Comparison of ENCODE assay signal across 8 cellular contexts in the genomic region with DNA sequence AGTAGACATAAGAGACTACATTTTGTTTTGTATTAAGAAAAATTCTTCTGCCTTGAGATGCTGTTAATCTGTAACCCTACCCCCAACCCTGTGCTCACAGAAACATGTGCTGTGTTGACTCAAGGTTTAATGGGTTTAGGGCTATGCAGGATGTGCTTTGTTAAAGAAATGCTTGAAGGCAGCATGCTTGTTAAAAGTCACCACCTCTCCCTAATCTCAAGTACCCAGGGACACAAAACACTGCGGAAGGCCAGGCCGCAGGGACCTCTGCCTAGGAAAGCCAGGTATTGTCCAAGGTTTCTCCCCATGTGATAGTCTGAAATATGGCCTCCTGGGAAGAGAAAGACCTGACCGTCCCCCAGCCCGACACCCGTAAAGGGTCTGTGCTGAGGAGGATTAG.
DNase-seq lines count a peak whose midpoint lies in the region; FAIRE-seq and TF ChIP-seq lines count a peak whose summit lies in the region.
"Not testable (repeated sequence)": the region's sequence is repeated elsewhere in the genome, so short reads cannot be mapped to it uniquely, and the experiment has no call there.

No MANE protein-coding gene starts in this region.

- not testable (repeated sequence) for H3K56ac ChIP-seq in mesendoderm (ENCODE audit: low read length)

- DNase-seq in COLO668 (lab: John Stamatoyannopoulos, UW; ENCODE audit: unreplicated experiment) (peak; percentile 7), DMS53 treated with DMSO at 0.1 percent for 48 hours (lab: John Stamatoyannopoulos, UW; ENCODE audit: unreplicated experiment) (peak; percentile 40), NCI-H82 (lab: John Stamatoyannopoulos, UW) (peak; percentile 35), bronchial epithelial cell (ENCODE audit: low read depth) (peak; percentile 3), iPS DF 19.7 (ENCODE audit: low read depth, low spot score) (peak; percentile 42), mesendoderm (peak; percentile 78), thyroid gland (peak; percentile 3 to 12)

- H3K27ac ChIP-seq in HUES48 (ENCODE audit: low read depth, low read length), result peak overlapping the region; percentile 72
- H3K27ac ChIP-seq in mesendoderm (ENCODE audit: low read depth, low read length); thyroid gland: not testable (repeated sequence)

- not testable (repeated sequence) for H3K4me1 ChIP-seq in HUES48 (ENCODE audit: control insufficient read depth, insufficient read depth, low read length); mesendoderm (ENCODE audit: control insufficient read depth, low read depth, low read length); thyroid gland

- intact Hi-C loops in thyroid gland (cut with DNase I), result not testable (repeated sequence)

- not testable (repeated sequence) for H2BK5ac ChIP-seq in mesendoderm (ENCODE audit: low read length)

- H3K4me3 ChIP-seq in HUES48 (ENCODE audit: low read depth, low read length); bronchial epithelial cell (ENCODE audit: low read depth, low read length); mesendoderm (ENCODE audit: low read length); thyroid gland (replicated peaks in 1 of 3): not testable (repeated sequence)

- not testable (repeated sequence) for FAIRE-seq in bronchial epithelial cell (lab: Jason Lieb, UNC)

- H3K36me3 ChIP-seq in HUES48 (ENCODE audit: control insufficient read depth, insufficient read depth, low read length); bronchial epithelial cell (ENCODE audit: control insufficient read depth, insufficient read depth, low read length); mesendoderm (ENCODE audit: control insufficient read depth, insufficient read depth, low read length); thyroid gland: not testable (repeated sequence)

- H3K18ac ChIP-seq in mesendoderm (ENCODE audit: low read length), result not testable (repeated sequence)

- H3K9ac ChIP-seq in HUES48 (ENCODE audit: low read depth, low read length); mesendoderm (ENCODE audit: low read length): not testable (repeated sequence)

- not testable (repeated sequence) for TF ChIP-seq CTCF in bronchial epithelial cell (IDR thresholded peaks at IDR 0.05; ENCODE audit: insufficient read depth, low read length, severe bottlenecking); thyroid gland (IDR thresholded peaks at IDR 0.05)

- H3K4me2 ChIP-seq in mesendoderm (ENCODE audit: low read length), result not testable (repeated sequence)

- not testable (repeated sequence) for H3K79me1 ChIP-seq in mesendoderm (ENCODE audit: low read length)

- H3K9me3 ChIP-seq in HUES48 (ENCODE audit: control insufficient read depth, insufficient read depth, low read length); thyroid gland: not testable (repeated sequence)

- no CpG with 5 or more reads among the region's 5 CpGs for WGBS in mesendoderm (ENCODE audit: extremely low coverage, insufficient coverage, low lambda C conversion rate)
- WGBS in thyroid gland, 2 donors, result 25 to 45% methylated on average over 5 of the region's 5 CpGs

- not testable (repeated sequence) for H3K23ac ChIP-seq in mesendoderm (ENCODE audit: low read length)

- not testable (repeated sequence) for H3K4ac ChIP-seq in mesendoderm (ENCODE audit: low read depth, low read length)

- H4K8ac ChIP-seq in mesendoderm (ENCODE audit: low read depth, low read length), result not testable (repeated sequence)

- H2BK120ac ChIP-seq in mesendoderm (ENCODE audit: low read depth, low read length), result not testable (repeated sequence)

- not testable (repeated sequence) for H2BK15ac ChIP-seq in mesendoderm (replicated peaks; ENCODE audit: low read depth)

- H4K5ac ChIP-seq in mesendoderm (ENCODE audit: low read length), result not testable (repeated sequence)

- not testable (repeated sequence) for H2AK5ac ChIP-seq in mesendoderm (ENCODE audit: low read length)

- not testable (repeated sequence) for H3K27me3 ChIP-seq in HUES48 (ENCODE audit: control insufficient read depth, insufficient read depth, low read length); bronchial epithelial cell (ENCODE audit: control insufficient read depth, insufficient read depth, low read length); mesendoderm (ENCODE audit: insufficient read depth, low read length, poor library complexity); thyroid gland

- not testable (repeated sequence) for TF ChIP-seq POLR2A in thyroid gland (IDR thresholded peaks at IDR 0.05)

- not testable (repeated sequence) for H3K79me2 ChIP-seq in mesendoderm (ENCODE audit: control insufficient read depth, insufficient read depth, low read length)

Comparison
In these comparisons a context has a peak if more than half of its experiments do, and no peak if none do; other contexts are left out.
1. DNase-seq: peak in every context shown above with its lines; median percentile 78 in mesendoderm; 42 in iPS DF 19.7; 40 in DMS53 treated with DMSO at 0.1 percent for 48 hours; 35 in NCI-H82; 8 in thyroid gland; 7 in COLO668; 3 in bronchial epithelial cell.